Comparison of ENCODE assay signal across 8 cellular contexts in the genomic region with DNA sequence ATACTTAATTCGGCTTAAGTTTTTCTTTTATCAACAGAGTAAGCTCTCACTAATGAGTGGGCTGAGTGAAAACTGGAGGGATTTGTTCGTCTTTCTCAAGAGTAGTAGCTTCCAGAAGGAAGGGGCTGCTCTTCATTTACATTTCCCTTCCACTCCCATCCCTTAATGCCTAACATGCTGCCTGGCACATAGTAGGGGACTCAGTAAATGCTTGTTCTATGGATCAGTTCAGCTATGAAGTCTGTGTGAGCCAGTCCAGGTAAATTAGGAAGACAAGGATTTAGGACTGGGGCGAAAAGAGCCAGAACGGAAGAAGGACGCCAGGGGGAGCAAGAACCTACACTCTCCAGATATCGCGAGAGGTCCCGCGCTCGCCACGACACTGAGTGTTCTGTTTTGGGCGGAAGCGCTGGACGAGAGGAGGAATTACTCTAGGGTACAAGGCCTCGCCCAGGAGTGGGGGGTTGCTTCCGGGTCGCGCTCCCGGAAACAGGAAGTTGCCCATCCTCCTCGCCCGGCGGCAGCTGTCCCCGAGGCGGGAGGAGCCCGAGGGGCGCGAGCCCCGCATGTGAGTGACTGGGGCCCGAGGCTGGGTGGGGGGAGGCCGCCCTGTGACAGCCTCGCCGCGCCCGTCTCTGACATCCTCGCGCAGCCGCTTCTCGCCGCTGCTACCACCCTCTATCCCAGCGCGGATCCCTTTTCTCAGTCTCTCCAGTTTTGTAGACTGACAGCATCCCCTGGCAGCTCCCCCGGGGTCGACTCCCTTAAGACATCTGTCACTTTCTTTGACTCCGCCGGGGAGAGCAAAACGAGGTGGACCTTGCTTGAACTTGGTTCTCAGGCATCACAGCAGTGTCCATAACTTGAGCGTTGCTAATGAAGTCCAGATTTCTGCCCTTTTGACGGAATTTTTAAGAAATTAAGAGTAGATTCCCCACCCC. TPM values are rescaled to one million over a fixed set of nuclear protein-coding genes. Genes with fewer than 3 reads are reported as not detected.
DNase-seq lines count a peak whose midpoint lies in the region; ATAC-seq, FAIRE-seq and TF ChIP-seq lines count a peak whose summit lies in the region.

A gene with protein sequence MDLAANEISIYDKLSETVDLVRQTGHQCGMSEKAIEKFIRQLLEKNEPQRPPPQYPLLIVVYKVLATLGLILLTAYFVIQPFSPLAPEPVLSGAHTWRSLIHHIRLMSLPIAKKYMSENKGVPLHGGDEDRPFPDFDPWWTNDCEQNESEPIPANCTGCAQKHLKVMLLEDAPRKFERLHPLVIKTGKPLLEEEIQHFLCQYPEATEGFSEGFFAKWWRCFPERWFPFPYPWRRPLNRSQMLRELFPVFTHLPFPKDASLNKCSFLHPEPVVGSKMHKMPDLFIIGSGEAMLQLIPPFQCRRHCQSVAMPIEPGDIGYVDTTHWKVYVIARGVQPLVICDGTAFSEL (plus strand): TSS at position 492 of the 941 bp plus-strand sequence. CDS start 13,493 bp downstream, outside the sequence.

- H3K36me3 Mint-ChIP-seq in T-cell, result peaks cover 4% of the 10 kb centered on the region
- H3K36me3 Mint-ChIP-seq in type B pancreatic cell, result peaks cover 4% of the 10 kb centered on the region

- peak; percentile 91 for TF ChIP-seq CTCF in type B pancreatic cell (conservative IDR thresholded peaks at IDR 0.05)

- H3K4me1 Mint-ChIP-seq in T-cell, result peaks cover 35 to 48% (median 48%) of the 10 kb centered on the region in 3 donors
- peaks cover 26% of the 10 kb centered on the region for H3K4me1 Mint-ChIP-seq in type B pancreatic cell (ENCODE audit: unreplicated experiment)

- CTCF ChIA-PET in T-cell (lab: Charles Lee), result interaction anchor here (0.6 to 6.9 kb wide), 20 partner anchors 9 to 1435 kb away, joined by 3 to 81 read pairs (median 4); a partner anchor contains a TSS

- TF ChIP-seq POLR2A in GM12892 (IDR thresholded peaks at IDR 0.05; ENCODE audit: low read depth, low read length), result peak; percentile 77; the same call in 1 of the 2 replicates

- H3K27ac Mint-ChIP-seq in T-cell, result peak within 1 kb of the TSS; percentile 97 to 98
- peak within 1 kb of the TSS; percentile 90 for H3K27ac Mint-ChIP-seq in type B pancreatic cell

- WGBS in adipose tissue, 3 donors, result 2 to 3% (median 3%) methylated on average over 46 to 48 of the region's 48 CpGs

- H3K27me3 Mint-ChIP-seq in T-cell (no peaks in the 10 kb centered on the region), type B pancreatic cell (no peaks in the 10 kb centered on the region)

- peak; percentile 97 for ATAC-seq in HG02852 (IDR thresholded peaks at IDR 0.05; ENCODE audit: unreplicated experiment)
- peak; percentile 98 to 100 (median 99) for ATAC-seq in T-cell (replicated peaks in 1 of 4)

- no peaks in the 10 kb centered on the region for H3K9me3 Mint-ChIP-seq in T-cell
- no peaks in the 10 kb centered on the region for H3K9me3 Mint-ChIP-seq in type B pancreatic cell

- intact Hi-C loops in cardiac septum (cut with DNase I), result loop anchor here (2.0 to 10.0 kb wide), 3 partner anchors 95 to 289 kb away; a partner anchor contains a TSS

- H3K4me3 Mint-ChIP-seq in T-cell, result peak within 1 kb of the TSS; percentile 86 to 87 (median 87)
- peak within 1 kb of the TSS; percentile 94 for H3K4me3 Mint-ChIP-seq in type B pancreatic cell

- FAIRE-seq in GM12892 (lab: Jason Lieb, UNC), result peak; percentile 96

- DNase-seq in GM12892 (ENCODE audit: insufficient read length), result peak; percentile 72
- peak; percentile 91 for DNase-seq in NCI-H1436 treated with DMSO at 0.1 percent for 48 hours (lab: John Stamatoyannopoulos, UW)
- DNase-seq in T-cell, result peak; percentile 91 to 99 (median 97)
- DNase-seq in cardiac septum (ENCODE audit: low spot score), result peak; percentile 99
- peak; percentile 99 for DNase-seq in pons (ENCODE audit: low spot score)
- peak; percentile 97 for DNase-seq in type B pancreatic cell (ENCODE audit: extremely low spot score, unreplicated experiment)

- POLR2A ChIA-PET in T-cell (lab: Charles Lee), result interaction anchor here (0.5 to 2.1 kb wide), 5 partner anchors 11 to 414 kb away, joined by 3 to 8 read pairs (median 6); a partner anchor contains a TSS

- H3K27ac ChIP-seq in adipose tissue (ENCODE audit: low read depth, low read length), result no peak within 1 kb of the TSS

RNA-seq across cellular contexts. Expression of the gene that starts here (rescaled TPM):
- 15.6 TPM for polyA plus RNA-seq in GM12892 (2012; ENCODE audit: missing spikeins)
- total RNA-seq in T-cell, result 10 to 100 TPM; 32.6 to 57.9 (median 46.1) TPM
- polyA plus RNA-seq in adipose tissue, result 10 to 100 TPM; 18.8 to 25.1 (median 21.5) TPM
- 49.2 TPM for total RNA-seq in cardiac septum
- total RNA-seq in type B pancreatic cell (ENCODE audit: low replicate concordance), result 37.9 and 42.4 TPM in 2 replicates
